ENCODE assay signal across 8 cellular contexts in the genomic region with DNA sequence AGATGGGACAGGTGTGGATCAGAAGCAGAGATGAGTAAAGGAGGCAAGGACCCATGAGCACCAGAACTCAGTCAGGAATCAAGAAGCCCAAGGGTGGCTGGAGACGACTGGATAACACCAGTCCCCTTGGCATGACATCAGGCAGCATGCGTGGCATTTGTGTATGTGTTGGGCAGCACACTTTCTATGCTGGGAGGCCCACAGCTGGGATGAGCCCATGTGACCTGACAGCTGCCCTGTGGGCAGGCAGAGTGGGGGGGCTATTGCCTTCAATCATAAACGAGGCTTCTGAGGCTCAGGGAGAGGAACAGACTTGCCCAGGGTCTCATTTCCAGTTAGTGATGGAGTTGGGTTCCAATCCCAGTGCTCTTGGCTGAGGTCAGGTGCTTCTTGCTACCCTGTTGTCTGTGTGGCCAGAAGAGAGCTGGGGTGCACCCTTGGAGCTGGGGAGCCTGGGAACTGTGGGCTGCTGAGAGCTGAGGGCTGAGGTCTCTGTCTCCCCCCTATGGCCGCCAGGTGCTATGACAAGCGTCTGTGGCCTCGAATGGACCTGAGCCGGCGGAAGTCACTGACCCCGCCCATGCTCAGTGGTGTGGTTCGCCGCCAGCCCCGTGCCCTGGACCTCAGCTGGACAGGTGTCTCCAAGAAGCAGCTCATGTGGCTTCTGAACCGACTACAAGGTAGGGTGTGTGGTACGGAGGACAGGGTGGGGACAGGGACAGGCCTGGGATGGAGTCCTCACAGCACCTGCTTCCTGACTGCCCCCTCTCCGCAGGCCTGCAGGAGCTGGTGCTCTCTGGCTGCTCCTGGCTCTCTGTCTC. TPM values are rescaled to one million over a fixed set of nuclear protein-coding genes. Genes with fewer than 3 reads are reported as not detected.
DNase-seq lines count a peak whose midpoint lies in the region; ATAC-seq and TF ChIP-seq lines count a peak whose summit lies in the region.

No MANE protein-coding gene starts in this region.

- ATAC-seq in HG02678 (IDR thresholded peaks at IDR 0.05; ENCODE audit: unreplicated experiment) (peak; percentile 93), left lobe of liver (peak; percentile 96)

- peak; percentile 37 to 54 for DNase-seq in activated CD4-positive, alpha-beta T cell treated with anti-CD3 and anti-CD28 coated beads for 24 hours (ENCODE audit: low read depth in 2 of 2)
- DNase-seq in activated CD4-positive, alpha-beta T cell treated with anti-CD3 and anti-CD28 coated beads for 1 hour = no peak
- DNase-seq in NCI-H1930 (lab: John Stamatoyannopoulos, UW) (peak; percentile 52 to 63), choroid plexus epithelial cell (ENCODE audit: low read depth) (peak; percentile 80), left lobe of liver (ENCODE audit: low spot score) (peak; percentile 83)
- peak; percentile 31 for DNase-seq in stimulated activated CD8-positive, alpha-beta memory T cell treated with anti-CD3 and anti-CD28 coated beads, Interleukin-15, amount 100 ng/mL, for 1 hour (ENCODE audit: low read depth)

- H3K4me3 ChIP-seq in WI38 (ENCODE audit: low read depth, low read length) (no peak overlapping the region), choroid plexus epithelial cell (ENCODE audit: low read depth, low read length) (no peak overlapping the region)

- TF ChIP-seq CTCF in WI38 (IDR thresholded peaks at IDR 0.05; ENCODE audit: low read depth, low read length) (peak; percentile 92), choroid plexus epithelial cell (conservative IDR thresholded peaks at IDR 0.05; ENCODE audit: low read depth, low read length) (peak; percentile 90)

RNA-seq across cellular contexts. Expression of gene ORAI3, which starts 7.1 kb away (rescaled TPM):
- total RNA-seq in left lobe of liver = 51.3 TPM

RNA-seq across cellular contexts. Expression of gene SETD1A, which starts 15.7 kb away (rescaled TPM):
- 8.2 TPM for total RNA-seq in left lobe of liver

RNA-seq across cellular contexts. Expression of gene FBXL19, which starts 18.4 kb away (rescaled TPM):
- total RNA-seq in left lobe of liver = 3.6 TPM

RNA-seq across cellular contexts. Expression of gene HSD3B7, which starts 43.2 kb away (rescaled TPM):
- 71.5 TPM for total RNA-seq in left lobe of liver

RNA-seq across cellular contexts. Expression of gene CTF1, which starts 45.4 kb away (rescaled TPM):
- 0.58 TPM for total RNA-seq in left lobe of liver
